15 cellular contexts compared by ENCODE assay signal in genomic region chr1:202086579-202087350, GRCh38. TPM values are rescaled to one million over a fixed set of nuclear protein-coding genes. Genes with fewer than 3 reads are reported as not detected.
DNase-seq lines count a peak whose midpoint lies in the region; ATAC-seq and TF ChIP-seq lines count a peak whose summit lies in the region.
"Had no signal": no experiment of that assay in that cellular context is flagged by ENCODE, and none has a peak within 500 bp of the region (broad histone marks: within the 10 kb centered on the region; RNA-seq: fewer than 3 reads in every experiment).

No MANE protein-coding gene starts in this region.

- H3K27ac ChIP-seq in dorsolateral prefrontal cortex, result peak overlapping the region; percentile 49 to 99 (median 95)

- H3K4me1 Mint-ChIP-seq in neural crest cell, result peaks cover 31% of the 10 kb centered on the region
- H3K4me1 Mint-ChIP-seq: CD4-positive, alpha-beta memory T cell; naive B cell had no signal

- H3K27me3 ChIP-seq in dorsolateral prefrontal cortex, result no peaks in the 10 kb centered on the region

- no peaks in the 10 kb centered on the region for H3K9me3 Mint-ChIP-seq in neural crest cell
- H3K9me3 Mint-ChIP-seq: CD4-positive, alpha-beta memory T cell; dendritic cell treated with granulocyte-macrophage colony-stimulating factor and Interleukin-4, amounts not matched to agents 40 ng/mL and 50 ng/mL, for 4 days; naive B cell had no signal

- intact Hi-C loops in dorsolateral prefrontal cortex (cut with DNase I), result loop anchor here in 1 of 2 donors (5.0 kb wide), 1 partner anchor 36 kb away; the partner anchor contains the start of gene GPR37L1

- no peaks in the 10 kb centered on the region for H3K36me3 Mint-ChIP-seq in neural crest cell (ENCODE audit: low read depth)
- H3K36me3 Mint-ChIP-seq: CD4-positive, alpha-beta memory T cell; naive B cell had no signal

- no peak overlapping the region for H3K4me3 Mint-ChIP-seq in neural crest cell
- H3K4me3 Mint-ChIP-seq: CD4-positive, alpha-beta memory T cell; dendritic cell treated with granulocyte-macrophage colony-stimulating factor and Interleukin-4, amounts not matched to agents 40 ng/mL and 50 ng/mL, for 4 days; naive B cell had no signal

- H3K27me3 Mint-ChIP-seq in neural crest cell (ENCODE audit: low read depth), result peaks cover 2% of the 10 kb centered on the region

- H3K27ac Mint-ChIP-seq in neural crest cell (ENCODE audit: unreplicated experiment), result peak overlapping the region; percentile 90
- H3K27ac Mint-ChIP-seq: CD4-positive, alpha-beta memory T cell; dendritic cell treated with granulocyte-macrophage colony-stimulating factor and Interleukin-4, amounts not matched to agents 40 ng/mL and 50 ng/mL, for 4 days; naive B cell had no signal

- TF ChIP-seq CTCF in dorsolateral prefrontal cortex (IDR thresholded peaks at IDR 0.05 in 54 of 56, conservative IDR thresholded peaks at IDR 0.05 in 2 of 56; ENCODE audit: low read depth in 1 of 56, partially characterized antibody in 56 of 56) (no peak), neural crest cell (conservative IDR thresholded peaks at IDR 0.05) (no peak)

- DNase-seq in DMS153 (lab: John Stamatoyannopoulos, UW) (peak; percentile 85), LoVo (ENCODE audit: low spot score) (peak; percentile 60), dorsolateral prefrontal cortex (peak in 1 of 10 donors; percentile 12), neural crest cell (ENCODE audit: low read depth, low spot score) (no peak), AG08396 (ENCODE audit: low spot score) (no peak), islet precursor cell (no peak)
- no peak for DNase-seq in activated CD4-positive, CD25-positive, alpha-beta regulatory T cell treated with anti-CD3 and anti-CD28 coated beads, Interleukin-2, amount 50 U/mL, for 72 hours
- DNase-seq: activated naive CD4-positive, alpha-beta T cell treated with Interleukin-2 at 50 U/mL for 16 hours; CD4-positive, alpha-beta memory T cell; naive B cell; NCI-H2081 treated with DMSO at 0.1 percent for 48 hours; SK-N-SH; stimulated activated naive CD8-positive, alpha-beta T cell treated with anti-CD3 and anti-CD28 coated beads, Interleukin-15, Interleukin-2, amounts not matched to agents 100 U/mL and 50 U/mL, for 24 hours had no signal

- no peak overlapping the region for H3K4me3 ChIP-seq in dorsolateral prefrontal cortex

- ATAC-seq in HG02970 (IDR thresholded peaks at IDR 0.05; ENCODE audit: low FRiP score, unreplicated experiment), result no peak
- ATAC-seq: stimulated activated naive CD8-positive, alpha-beta T cell treated with anti-CD3 and anti-CD28 coated beads, Interleukin-15, Interleukin-2, amounts not matched to agents 100 U/mL and 50 U/mL, for 24 hours had no signal

RNA-seq across cellular contexts. Expression of gene GPR37L1, which starts 36.0 kb away (rescaled TPM):
- total RNA-seq in dorsolateral prefrontal cortex, result 100 to 1,000 TPM in 3 of 120 experiments, 10 to 100 TPM in 117; 26.2 to 167 (median 58.0) TPM
- total RNA-seq in neural crest cell, result 0.05 TPM in 1 of 2 replicates, not detected in the other
- total RNA-seq: CD4-positive, alpha-beta memory T cell had no signal

RNA-seq across cellular contexts. Expression of gene ARL8A, which starts 57.8 kb away (rescaled TPM):
- 100 to 1,000 TPM in 119 of 120 experiments, 10 to 100 TPM in 1; 88.0 to 248 (median 166) TPM for total RNA-seq in dorsolateral prefrontal cortex
- total RNA-seq in neural crest cell, result 50.9 and 57.3 TPM in 2 replicates

Comparison
In these comparisons a context has a peak if more than half of its experiments do, and no peak if none do; other contexts are left out.
1. DNase-seq: peak in DMS153 (single experiment) and LoVo (single experiment); none in neural crest cell (single experiment), AG08396 (single experiment), islet precursor cell (single experiment) and activated CD4-positive, CD25-positive, alpha-beta regulatory T cell treated with anti-CD3 and anti-CD28 coated beads, Interleukin-2, amount 50 U/mL, for 72 hours (single experiment).
2. RNA of gene GPR37L1, which starts 36.0 kb away (total RNA-seq): 26.2 to 167 TPM in dorsolateral prefrontal cortex; 0.05 TPM in neural crest cell; every median in the first group is over 10 times any median in the second.